Comparison of ENCODE assay signal across 33 cellular contexts in the genomic region with DNA sequence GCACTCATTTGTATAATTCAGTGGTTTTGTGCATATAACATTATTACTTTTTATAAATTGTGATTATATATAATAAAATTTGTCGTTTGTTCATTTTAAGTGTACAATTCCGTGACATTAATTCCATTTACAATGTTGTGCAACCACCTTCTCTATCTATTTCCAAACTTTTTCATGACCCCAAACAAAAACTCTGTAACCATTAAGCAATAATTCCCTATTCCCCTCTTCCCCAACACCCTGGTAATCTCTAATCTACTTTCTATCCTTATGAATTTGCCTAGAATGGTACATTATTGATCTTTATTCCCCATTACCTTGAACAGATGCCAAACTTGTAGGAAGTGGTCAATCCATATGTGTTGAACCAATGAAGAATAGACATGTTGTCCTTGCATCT.
"Had no signal": no experiment of that assay in that cellular context is flagged by ENCODE, and none has a peak within 500 bp of the region (broad histone marks: within the 10 kb centered on the region; RNA-seq: fewer than 3 reads in every experiment).

No MANE protein-coding gene starts in this region.

- H3K27me3 ChIP-seq: adrenal gland, body of pancreas, brain microvascular endothelial cell, breast epithelium had no signal

- ATAC-seq: activated CD4-positive, alpha-beta T cell treated with anti-CD3 and anti-CD28 coated beads for 36 hours; activated CD8-positive, alpha-beta memory T cell treated with anti-CD3 and anti-CD28 coated beads, Interleukin-2, amount 10 ng/mL, durations not matched to agents 7 days and 5 days; activated CD8-positive, alpha-beta T cell treated with anti-CD3 and anti-CD28 coated beads, Interleukin-2, amount 10 ng/mL, durations not matched to agents 7 days and 5 days; activated naive CD4-positive, alpha-beta T cell treated with anti-CD3 and anti-CD28 coated beads, Interleukin-2, amount 50 U/mL, for 72 hours; body of pancreas; T-cell had no signal

- H3K27ac ChIP-seq: adrenal gland, body of pancreas, brain microvascular endothelial cell, breast epithelium, VCaP had no signal

- DNase-seq: activated B cell treated with CpG ODN at 0.5 μM for 24 hours; activated CD4-positive, alpha-beta memory T cell treated with anti-CD3 and anti-CD28 coated beads, Interleukin-2, amount 10 ng/mL, durations not matched to agents 7 days and 5 days; activated CD4-positive, alpha-beta T cell treated with anti-CD3 and anti-CD28 coated beads for 36 hours; activated CD4-positive, alpha-beta T cell treated with anti-CD3 and anti-CD28 coated beads for 48 hours; activated CD4-positive, alpha-beta T cell treated with anti-CD3 and anti-CD28 coated beads, Interleukin-2, amount 10 ng/mL, durations not matched to agents 7 days and 5 days; activated CD4-positive, alpha-beta T cell treated with anti-CD3 and anti-CD28 coated beads, Interleukin-2, amount 50 U/mL, for 48 hours; activated CD4-positive, CD25-positive, alpha-beta regulatory T cell treated with anti-CD3 and anti-CD28 coated beads, Interleukin-2, amount 50 U/mL, for 72 hours; activated CD8-positive, alpha-beta memory T cell treated with anti-CD3 and anti-CD28 coated beads for 24 hours; activated CD8-positive, alpha-beta memory T cell treated with anti-CD3 and anti-CD28 coated beads, Interleukin-2, amount 10 ng/mL, durations not matched to agents 7 days and 5 days; activated CD8-positive, alpha-beta memory T cell treated with anti-CD3 and anti-CD28 coated beads, Interleukin-2, amount 50 U/mL, for 48 hours; activated CD8-positive, alpha-beta T cell treated with anti-CD3 and anti-CD28 coated beads, Interleukin-2, amount 10 ng/mL, durations not matched to agents 7 days and 5 days; activated effector memory CD4-positive, alpha-beta T cell treated with anti-CD3 and anti-CD28 coated beads, Interleukin-2, amount 50 U/mL, for 16 hours; activated gamma-delta T cell treated with Interleukin-2 at 50 U/mL for 16 hours; activated naive CD4-positive, alpha-beta T cell; activated naive CD4-positive, alpha-beta T cell treated with anti-CD3 and anti-CD28 coated beads for 36 hours; activated naive CD4-positive, alpha-beta T cell treated with anti-CD3 and anti-CD28 coated beads, Interleukin-2, amount 50 U/mL, for 16 hours; activated naive CD8-positive, alpha-beta T cell treated with anti-CD3 and anti-CD28 coated beads for 36 hours; activated T-cell treated with anti-CD3 and anti-CD28 coated beads, Interleukin-2, amount 50 U/mL, for 24 hours; activated T-cell treated with anti-CD3 and anti-CD28 coated beads, Interleukin-2, amount 50 U/mL, for 48 hours; adrenal gland; amniotic stem cell; aorta; body of pancreas; brain microvascular endothelial cell; central memory CD4-positive, alpha-beta T cell; T-cell; T-helper 2 cell; T-helper 9 cell had no signal

- H3K4me1 ChIP-seq: breast epithelium had no signal

- FAIRE-seq: astrocyte, TTC549 had no signal

- H3K36me3 ChIP-seq: adrenal gland, brain microvascular endothelial cell, breast epithelium had no signal

- H3K9me3 ChIP-seq: adrenal gland, body of pancreas, breast epithelium had no signal

- H3K4me3 ChIP-seq: adrenal gland, body of pancreas, breast epithelium had no signal
